Comparison of ENCODE assay signal across 7 cellular contexts in the genomic region with DNA sequence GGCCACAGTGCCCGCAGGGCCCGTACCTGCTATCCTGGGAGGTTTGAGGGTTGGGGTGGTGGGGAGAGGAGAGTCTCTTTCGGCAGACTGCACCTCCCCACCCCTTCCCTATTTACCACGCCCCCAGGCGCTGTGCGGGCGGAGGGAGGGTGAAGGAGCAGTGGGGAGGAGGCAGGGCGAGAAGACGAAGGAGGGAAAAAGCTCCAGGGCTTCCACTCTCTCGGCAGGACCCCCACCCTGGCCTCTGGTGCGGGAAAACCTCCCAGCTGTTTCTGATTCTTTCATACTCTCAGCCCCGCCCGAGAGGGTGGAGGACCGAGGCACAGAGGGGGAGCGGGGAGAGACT. TPM values are rescaled to one million over a fixed set of nuclear protein-coding genes. Genes with fewer than 3 reads are reported as not detected.
A peak's percentile ranks its signal among the peaks of the same experiment; 100 is the strongest.
DNase-seq lines count a peak whose midpoint lies in the region; ATAC-seq and TF ChIP-seq lines count a peak whose summit lies in the region.

No MANE protein-coding gene starts in this region.

- H3K36me3 ChIP-seq in HAP-1 (replicated peaks) (no peaks in the 10 kb centered on the region), esophagus (ENCODE audit: control insufficient read depth in 2 of 2, insufficient read depth in 2 of 2, low read length in 1 of 2) (no peaks in the 10 kb centered on the region), parathyroid adenoma (ENCODE audit: control insufficient read depth, insufficient read depth, low read length) (no peaks in the 10 kb centered on the region)

- H3K4me2 ChIP-seq in parathyroid adenoma (ENCODE audit: low read length) = peak overlapping the region; percentile 72

- H3K27me3 ChIP-seq in HAP-1 (ENCODE audit: low read depth) (no peaks in the 10 kb centered on the region), esophagus (ENCODE audit: control insufficient read depth in 1 of 2, insufficient read depth in 2 of 2, low read length in 2 of 2) (no peaks in the 10 kb centered on the region), parathyroid adenoma (ENCODE audit: control insufficient read depth, insufficient read depth, low read length) (no peaks in the 10 kb centered on the region)

- WGBS in esophagus, 2 donors = 2% methylated on average over 11 to 15 of the region's 15 CpGs

- H3K4me3 ChIP-seq in HAP-1 (peak overlapping the region; percentile 42), WI38 (ENCODE audit: low read depth, low read length) (peak overlapping the region; percentile 57), esophagus (ENCODE audit: low read depth in 1 of 2, low read length in 2 of 2) (peak overlapping the region; percentile 53 to 56), parathyroid adenoma (ENCODE audit: low read depth, low read length) (peak overlapping the region; percentile 47)

- H3K4me1 ChIP-seq in HAP-1 (no peaks in the 10 kb centered on the region), esophagus (ENCODE audit: control insufficient read depth in 2 of 2, insufficient read depth in 2 of 2, low read length in 1 of 2) (peaks cover 0 to 12% of the 10 kb centered on the region in 2 donors), parathyroid adenoma (peaks cover 3% of the 10 kb centered on the region)

- no peaks in the 10 kb centered on the region for H3K79me2 ChIP-seq in parathyroid adenoma

- in situ Hi-C loops in HAP-1 (cut with MboI; ENCODE audit: low sequenced_read_pairs) = no loop called here

- DNase-seq in HAP-1 (ENCODE audit: low spot score in 2 of 2) = peak; percentile 46 to 78
- DNase-seq in NCI-H1436 (lab: John Stamatoyannopoulos, UW) = no peak
- DNase-seq in KG1 (lab: John Stamatoyannopoulos, UW) = no peak

- TF ChIP-seq CTCF in WI38 (IDR thresholded peaks at IDR 0.05; ENCODE audit: low read depth, low read length) (no peak), parathyroid adenoma (IDR thresholded peaks at IDR 0.05) (no peak)

- H2AFZ ChIP-seq in parathyroid adenoma = peak overlapping the region; percentile 67

- H3K9me3 ChIP-seq in HAP-1 (no peaks in the 10 kb centered on the region), esophagus (ENCODE audit: control insufficient read depth in 2 of 2, insufficient read depth in 1 of 2, low read depth in 1 of 2, low read length in 1 of 2) (no peaks in the 10 kb centered on the region), parathyroid adenoma (ENCODE audit: control insufficient read depth, low read length) (no peaks in the 10 kb centered on the region)

- ATAC-seq in GM21717 (IDR thresholded peaks at IDR 0.05; ENCODE audit: unreplicated experiment) = no peak

- H3K27ac ChIP-seq in esophagus (ENCODE audit: low read depth in 2 of 2, low read length in 1 of 2) (no peak overlapping the region), parathyroid adenoma (no peak overlapping the region)

- H3K9ac ChIP-seq in parathyroid adenoma = no peak overlapping the region

RNA-seq across cellular contexts. Expression of gene WNT2B, which starts 0.9 kb away (rescaled TPM):
- polyA plus RNA-seq in esophagus = 1 to 10 TPM; 2.2 to 3.2 TPM

Comparison
In these comparisons a context has a peak if more than half of its experiments do, and no peak if none do; other contexts are left out.
1. DNase-seq: peak in HAP-1 (2 of 2); none in NCI-H1436 (single experiment) and KG1 (single experiment).
2. Peak in every context shown above with its lines, with median percentiles within 50 percentile points of each other: H3K4me3 ChIP-seq.